8 cellular contexts compared by ENCODE assay signal in genomic region chr2:100562613-100563406, GRCh38. TPM values are rescaled to one million over a fixed set of nuclear protein-coding genes. Genes with fewer than 3 reads are reported as not detected.
DNase-seq lines count a peak whose midpoint lies in the region; ATAC-seq, FAIRE-seq and TF ChIP-seq lines count a peak whose summit lies in the region.

Gene PDCL3, plus strand, starts transcription at chr2:100562993. Its CDS starts 75 bp downstream, at chr2:100563068.

- H3K4me3 Mint-ChIP-seq in chondrocyte (ENCODE audit: unreplicated experiment), result peak within 1 kb of the TSS; percentile 90

- peak; percentile 96 for ATAC-seq in HG03439 (IDR thresholded peaks at IDR 0.05; ENCODE audit: unreplicated experiment)

- no peaks in the 10 kb centered on the region for H3K27me3 ChIP-seq in BE2C

- DNase-seq in BE2C, result peak; percentile 88
- peak; percentile 97 for DNase-seq in NCI-H510A treated with DMSO at 0.1 percent for 48 hours (lab: John Stamatoyannopoulos, UW)
- peak; percentile 82 to 90 for DNase-seq in activated CD4-positive, alpha-beta T cell treated with anti-CD3 and anti-CD28 coated beads for 24 hours (ENCODE audit: low read depth in 2 of 2)
- DNase-seq in chondrocyte (ENCODE audit: low spot score), result peak; percentile 98
- peak; percentile 98 for DNase-seq in kidney
- DNase-seq in stimulated activated CD4-positive, alpha-beta T cell treated with anti-CD3 and anti-CD28 coated beads, Interleukin-15, amount 100 ng/mL, for 24 hours, result peak; percentile 93

- TF ChIP-seq CTCF in BE2C (IDR thresholded peaks at IDR 0.05; ENCODE audit: low read depth, low read length) (0 out of 2 replicates have a peak, but pooled peaks have one; percentile 3), chondrocyte (IDR thresholded peaks at IDR 0.05) (peak; percentile 58), kidney (IDR thresholded peaks at IDR 0.05; ENCODE audit: borderline replicate concordance, extremely low read depth, insufficient read depth) (no peak)

- peak within 1 kb of the TSS; percentile 99 for H3K27ac Mint-ChIP-seq in chondrocyte (ENCODE audit: unreplicated experiment)

- peak; percentile 70 for TF ChIP-seq POLR2A in GM19193 (IDR thresholded peaks at IDR 0.05; ENCODE audit: extremely low read depth, insufficient read depth, insufficient read length)

- H3K36me3 ChIP-seq in BE2C (no peaks in the 10 kb centered on the region), kidney (ENCODE audit: control insufficient read depth in 1 of 2, insufficient read depth in 2 of 2, low read length in 2 of 2) (peaks cover 0 to 3% of the 10 kb centered on the region in 2 donors)

- H3K36me3 Mint-ChIP-seq in chondrocyte (ENCODE audit: low read depth), result peaks cover 12% of the 10 kb centered on the region

- FAIRE-seq in kidney (lab: Jason Lieb, UNC), result peak; percentile 71

- H3K4me3 ChIP-seq in BE2C (ENCODE audit: low read depth, low read length), result peak within 1 kb of the TSS; percentile 75
- peak within 1 kb of the TSS; percentile 68 to 93 for H3K4me3 ChIP-seq in kidney (ENCODE audit: low read length in 2 of 2)

- H3K4me1 ChIP-seq in BE2C, result no peaks in the 10 kb centered on the region
- peaks cover 4% of the 10 kb centered on the region in 2 donors for H3K4me1 ChIP-seq in kidney (ENCODE audit: control insufficient read depth in 1 of 2, insufficient read depth in 1 of 2, low read depth in 1 of 2, low read length in 2 of 2)

- H3K9me3 Mint-ChIP-seq in chondrocyte (ENCODE audit: low read depth), result no peaks in the 10 kb centered on the region

- H3K27ac ChIP-seq in kidney (ENCODE audit: low read depth in 2 of 2, low read length in 2 of 2), result peak within 1 kb of the TSS; percentile 87 to 91

- H3K9ac ChIP-seq in kidney (ENCODE audit: low read length in 2 of 2), result peak within 1 kb of the TSS; percentile 80 to 84

- H3K27me3 Mint-ChIP-seq in chondrocyte (ENCODE audit: low read depth), result no peaks in the 10 kb centered on the region

- H3K9me3 ChIP-seq in BE2C (no peaks in the 10 kb centered on the region), kidney (ENCODE audit: control insufficient read depth in 1 of 2, low read length in 2 of 2) (no peaks in the 10 kb centered on the region)

- H3K4me1 Mint-ChIP-seq in chondrocyte (ENCODE audit: low read depth), result peaks cover 14% of the 10 kb centered on the region

- intact Hi-C loops in kidney (cut with DNase I), result no loop called here

RNA-seq across cellular contexts. Expression of gene PDCL3, which starts in this region (rescaled TPM):
- 21.1 TPM for polyA plus RNA-seq in BE2C (2012; ENCODE audit: insufficient read depth, insufficient read length, low read depth)
- total RNA-seq in chondrocyte (27.1 to 33.7 TPM (median 29.4 TPM) in 3 replicates), kidney (20.1 TPM)
- polyA plus RNA-seq in kidney (ENCODE audit: insufficient read depth, low read depth, low replicate concordance), result 29.8 TPM

Comparison
In these comparisons a context has a peak if more than half of its experiments do, and no peak if none do; other contexts are left out.
1. Peak in every context shown above with its lines: DNase-seq, ATAC-seq, H3K4me3 ChIP-seq and H3K27ac ChIP-seq.